2 cellular contexts compared by ENCODE assay signal in the genomic region with DNA sequence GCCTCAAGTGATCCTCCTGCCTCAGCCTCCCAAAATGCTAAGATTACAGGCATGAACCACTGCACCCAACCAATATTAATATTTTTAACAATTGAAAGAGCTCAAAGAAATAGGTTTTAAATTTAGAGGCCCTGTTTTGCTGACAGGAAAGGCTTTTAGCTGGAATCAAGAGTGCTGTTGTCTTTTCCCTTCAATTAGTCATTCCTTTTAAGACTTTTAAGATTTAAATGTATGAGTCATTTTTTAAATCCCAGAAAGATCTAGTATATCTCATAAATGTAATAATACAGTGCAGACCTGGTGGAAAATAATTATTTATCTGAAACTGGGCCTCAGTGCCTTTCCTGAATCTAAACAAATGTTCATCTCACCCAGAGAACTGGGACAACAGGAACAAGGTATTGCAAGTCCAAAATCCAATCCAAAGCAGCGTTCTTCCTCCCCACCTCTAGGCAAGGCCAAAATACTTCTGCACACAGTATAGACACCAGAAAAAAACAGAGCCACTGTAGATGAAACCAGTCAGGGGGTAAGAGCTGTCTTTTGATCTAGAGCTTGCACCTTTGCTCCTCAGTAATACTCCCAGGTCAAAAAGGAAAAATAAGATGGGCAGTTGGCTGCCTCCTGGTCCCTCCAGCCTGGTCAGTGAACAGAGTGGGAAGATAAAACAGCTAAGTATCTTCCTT.
TF ChIP-seq lines count a peak whose summit lies in the region.

No MANE protein-coding gene starts in this region.

TF ChIP-seq in SK-N-SH treated with all-trans-retinoic acid at 6 μM for 48 hours, 23 proteins besides CTCF, POLR2A, EP300 and RAD21:
- TF ChIP-seq ISL1 (CRISPR knock-in tag; IDR thresholded peaks at IDR 0.05) (peak; percentile 58), ZFP30 (CRISPR knock-in tag; IDR thresholded peaks at IDR 0.05) (no peak), ZC3H10 (CRISPR knock-in tag; IDR thresholded peaks at IDR 0.05) (peak; percentile 68; the same call in 1 of the 2 replicates), ZNF8 (CRISPR knock-in tag; IDR thresholded peaks at IDR 0.05) (no peak)

TF ChIP-seq in WTC11, 78 proteins besides CTCF, POLR2A, EP300 and RAD21:
- TF ChIP-seq FOXK1 (CRISPR knock-in tag; IDR thresholded peaks at IDR 0.05) (no peak), GRHL2 (CRISPR knock-in tag; IDR thresholded peaks at IDR 0.05; ENCODE audit: insufficient replicate concordance, severe bottlenecking) (no peak), MXD4 (CRISPR knock-in tag; IDR thresholded peaks at IDR 0.05; ENCODE audit: borderline replicate concordance) (no peak), GABPB1 (CRISPR knock-in tag; IDR thresholded peaks at IDR 0.05) (no peak), RELA (CRISPR knock-in tag; IDR thresholded peaks at IDR 0.05; ENCODE audit: borderline replicate concordance) (no peak), ESRRA (CRISPR knock-in tag; IDR thresholded peaks at IDR 0.05; ENCODE audit: borderline replicate concordance) (no peak), SMAD3 (CRISPR knock-in tag; IDR thresholded peaks at IDR 0.05; ENCODE audit: borderline replicate concordance) (no peak), SP1 (CRISPR knock-in tag; conservative IDR thresholded peaks at IDR 0.05) (no peak), ZNF423 (CRISPR knock-in tag; IDR thresholded peaks at IDR 0.05) (no peak), JUN (CRISPR knock-in tag; IDR thresholded peaks at IDR 0.05) (no peak), ETV6 (CRISPR knock-in tag; IDR thresholded peaks at IDR 0.05) (no peak), EMX1 (CRISPR knock-in tag; IDR thresholded peaks at IDR 0.05) (no peak), ELF4 (CRISPR knock-in tag; IDR thresholded peaks at IDR 0.05; ENCODE audit: low read depth) (no peak), ATF3 (CRISPR knock-in tag; conservative IDR thresholded peaks at IDR 0.05) (no peak), CDX4 (CRISPR knock-in tag; IDR thresholded peaks at IDR 0.05; ENCODE audit: borderline replicate concordance) (no peak)
- TF ChIP-seq, protein P1, sequence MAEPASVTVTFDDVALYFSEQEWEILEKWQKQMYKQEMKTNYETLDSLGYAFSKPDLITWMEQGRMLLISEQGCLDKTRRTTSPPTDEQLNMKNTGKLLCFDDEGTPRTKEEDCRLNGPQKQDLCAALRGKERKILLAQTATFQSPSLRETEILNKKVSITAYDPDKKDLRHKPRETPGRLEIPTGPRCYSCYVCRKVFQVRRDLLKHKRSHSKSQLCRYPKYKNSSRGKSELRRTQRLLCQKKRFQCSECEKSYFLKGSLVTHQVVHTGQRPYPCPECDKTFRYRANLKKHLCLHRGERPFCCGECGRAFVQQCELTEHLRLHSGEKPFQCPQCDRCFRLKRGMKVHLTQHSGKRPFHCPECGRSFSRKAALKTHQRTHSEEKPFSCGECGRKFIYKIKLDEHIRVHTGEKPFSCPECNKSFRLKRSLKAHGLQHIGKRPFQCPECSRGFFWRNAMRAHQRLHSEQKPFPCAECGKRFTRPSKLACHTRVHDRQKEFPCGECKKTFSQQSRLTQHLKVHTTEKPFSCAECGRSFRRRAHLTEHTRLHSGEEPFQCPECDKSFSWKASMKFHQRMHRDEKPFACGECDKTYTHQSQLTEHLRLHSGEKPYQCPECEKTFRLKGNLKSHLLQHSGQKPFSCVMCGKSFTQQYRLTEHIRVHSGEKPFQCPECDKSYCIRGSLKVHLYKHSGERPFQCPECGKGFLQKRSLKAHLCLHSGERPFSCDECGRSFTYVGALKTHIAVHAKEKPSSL (CRISPR knock-in tag; conservative IDR thresholded peaks at IDR 0.05), result no peak
- TF ChIP-seq, protein P2, sequence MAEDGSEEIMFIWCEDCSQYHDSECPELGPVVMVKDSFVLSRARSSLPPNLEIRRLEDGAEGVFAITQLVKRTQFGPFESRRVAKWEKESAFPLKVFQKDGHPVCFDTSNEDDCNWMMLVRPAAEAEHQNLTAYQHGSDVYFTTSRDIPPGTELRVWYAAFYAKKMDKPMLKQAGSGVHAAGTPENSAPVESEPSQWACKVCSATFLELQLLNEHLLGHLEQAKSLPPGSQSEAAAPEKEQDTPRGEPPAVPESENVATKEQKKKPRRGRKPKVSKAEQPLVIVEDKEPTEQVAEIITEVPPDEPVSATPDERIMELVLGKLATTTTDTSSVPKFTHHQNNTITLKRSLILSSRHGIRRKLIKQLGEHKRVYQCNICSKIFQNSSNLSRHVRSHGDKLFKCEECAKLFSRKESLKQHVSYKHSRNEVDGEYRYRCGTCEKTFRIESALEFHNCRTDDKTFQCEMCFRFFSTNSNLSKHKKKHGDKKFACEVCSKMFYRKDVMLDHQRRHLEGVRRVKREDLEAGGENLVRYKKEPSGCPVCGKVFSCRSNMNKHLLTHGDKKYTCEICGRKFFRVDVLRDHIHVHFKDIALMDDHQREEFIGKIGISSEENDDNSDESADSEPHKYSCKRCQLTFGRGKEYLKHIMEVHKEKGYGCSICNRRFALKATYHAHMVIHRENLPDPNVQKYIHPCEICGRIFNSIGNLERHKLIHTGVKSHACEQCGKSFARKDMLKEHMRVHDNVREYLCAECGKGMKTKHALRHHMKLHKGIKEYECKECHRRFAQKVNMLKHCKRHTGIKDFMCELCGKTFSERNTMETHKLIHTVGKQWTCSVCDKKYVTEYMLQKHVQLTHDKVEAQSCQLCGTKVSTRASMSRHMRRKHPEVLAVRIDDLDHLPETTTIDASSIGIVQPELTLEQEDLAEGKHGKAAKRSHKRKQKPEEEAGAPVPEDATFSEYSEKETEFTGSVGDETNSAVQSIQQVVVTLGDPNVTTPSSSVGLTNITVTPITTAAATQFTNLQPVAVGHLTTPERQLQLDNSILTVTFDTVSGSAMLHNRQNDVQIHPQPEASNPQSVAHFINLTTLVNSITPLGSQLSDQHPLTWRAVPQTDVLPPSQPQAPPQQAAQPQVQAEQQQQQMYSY (CRISPR knock-in tag; IDR thresholded peaks at IDR 0.05), result no peak
- TF ChIP-seq, protein P3, sequence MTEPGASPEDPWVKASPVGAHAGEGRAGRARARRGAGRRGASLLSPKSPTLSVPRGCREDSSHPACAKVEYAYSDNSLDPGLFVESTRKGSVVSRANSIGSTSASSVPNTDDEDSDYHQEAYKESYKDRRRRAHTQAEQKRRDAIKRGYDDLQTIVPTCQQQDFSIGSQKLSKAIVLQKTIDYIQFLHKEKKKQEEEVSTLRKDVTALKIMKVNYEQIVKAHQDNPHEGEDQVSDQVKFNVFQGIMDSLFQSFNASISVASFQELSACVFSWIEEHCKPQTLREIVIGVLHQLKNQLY (CRISPR knock-in tag; IDR thresholded peaks at IDR 0.05), result no peak
